Comparison of ENCODE assay signal across 11 cellular contexts in genomic region chr3:11510001-11510760, GRCh38.
DNase-seq lines count a peak whose midpoint lies in the region; ATAC-seq, FAIRE-seq and TF ChIP-seq lines count a peak whose summit lies in the region.
"Had no signal": no experiment of that assay in that cellular context is flagged by ENCODE, and none has a peak within 500 bp of the region (broad histone marks: within the 10 kb centered on the region; RNA-seq: fewer than 3 reads in every experiment).

No MANE protein-coding gene starts in this region.

- H3K9me2 ChIP-seq in hepatocyte (replicated peaks; ENCODE audit: insufficient read depth), result no peaks in the 10 kb centered on the region

- H3K27ac ChIP-seq in HUES6 (ENCODE audit: low read depth, low read length), result peak overlapping the region; percentile 71; the same call in 1 of the 2 replicates
- peak overlapping the region; percentile 87 for H3K27ac ChIP-seq in SK-N-MC
- H3K27ac ChIP-seq in hepatocyte, result peak overlapping the region; percentile 60

- H3K4me3 Mint-ChIP-seq in CD14-positive monocyte, result no peak overlapping the region
- H3K4me3 Mint-ChIP-seq: activated T-helper 17 cell treated with anti-CD3 and anti-CD28 coated beads, Interleukin-2, amount 50 U/mL, for 72 hours had no signal

- no peaks in the 10 kb centered on the region for H3K79me2 ChIP-seq in hepatocyte

- no peak for FAIRE-seq in GM12892 (lab: Jason Lieb, UNC)

- whole genome bisulfite sequencing in hepatocyte (ENCODE audit: low lambda C conversion rate, missing lambda C conversion rate), result 66% methylated on average over 10 of the region's 10 CpGs

- TF ChIP-seq CTCF in hepatocyte (IDR thresholded peaks at IDR 0.05; ENCODE audit: poor library complexity) (no peak), CD14-positive monocyte (IDR thresholded peaks at IDR 0.05) (no peak)

- H3K4me3 ChIP-seq in HUES6 (ENCODE audit: low read depth, low read length) (no peak overlapping the region), SK-N-MC (no peak overlapping the region), hepatocyte (no peak overlapping the region), skeletal muscle satellite cell (ENCODE audit: low read length) (peak overlapping the region; percentile 13)

- peaks cover 31% of the 10 kb centered on the region for H3K4me1 ChIP-seq in HUES6 (ENCODE audit: control insufficient read depth, insufficient read depth, low read length)
- peaks cover 37% of the 10 kb centered on the region for H3K4me1 ChIP-seq in hepatocyte (ENCODE audit: insufficient read depth)
- H3K4me1 ChIP-seq in skeletal muscle satellite cell (ENCODE audit: control insufficient read depth, insufficient read depth, low read length), result peaks cover 48% of the 10 kb centered on the region

- H3K36me3 Mint-ChIP-seq in CD14-positive monocyte, result peaks cover 41 to 55% of the 10 kb centered on the region in 2 donors

- H3K27me3 Mint-ChIP-seq in CD14-positive monocyte (ENCODE audit: low read depth in 3 of 3), result no peaks in the 10 kb centered on the region
- H3K27me3 Mint-ChIP-seq: activated T-helper 17 cell treated with anti-CD3 and anti-CD28 coated beads, Interleukin-2, amount 50 U/mL, for 72 hours had no signal

- H3K4me1 Mint-ChIP-seq in CD14-positive monocyte, result peaks cover 14% of the 10 kb centered on the region

- ATAC-seq in HG02885 (IDR thresholded peaks at IDR 0.05; ENCODE audit: poor library complexity, unreplicated experiment), result no peak
- ATAC-seq: activated T-helper 17 cell treated with anti-CD3 and anti-CD28 coated beads, Interleukin-2, amount 50 U/mL, for 72 hours had no signal

- no peaks in the 10 kb centered on the region for H3K36me3 ChIP-seq in HUES6 (ENCODE audit: control insufficient read depth, insufficient read depth, low read length)
- H3K36me3 ChIP-seq in SK-N-MC (ENCODE audit: insufficient read depth, low read length), result no peaks in the 10 kb centered on the region
- H3K36me3 ChIP-seq in hepatocyte (replicated peaks; ENCODE audit: insufficient read depth, low read depth), result no peaks in the 10 kb centered on the region
- no peaks in the 10 kb centered on the region for H3K36me3 ChIP-seq in skeletal muscle satellite cell (ENCODE audit: insufficient read depth, low read length)

- peak overlapping the region in 2 of 7 donors; percentile 1 to 21 for H3K27ac Mint-ChIP-seq in CD14-positive monocyte
- H3K27ac Mint-ChIP-seq: activated T-helper 17 cell treated with anti-CD3 and anti-CD28 coated beads, Interleukin-2, amount 50 U/mL, for 72 hours had no signal

- H3K9ac ChIP-seq in HUES6 (ENCODE audit: low read length) (no peak overlapping the region), SK-N-MC (ENCODE audit: insufficient read length) (no peak overlapping the region), skeletal muscle satellite cell (ENCODE audit: low read depth, low read length) (peak overlapping the region; percentile 0)

- no peaks in the 10 kb centered on the region for H3K9me3 ChIP-seq in HUES6 (ENCODE audit: control insufficient read depth, insufficient read depth, low read depth, low read length)
- H3K9me3 ChIP-seq in SK-N-MC (ENCODE audit: low read depth, low read length), result no peaks in the 10 kb centered on the region
- H3K9me3 ChIP-seq in hepatocyte (ENCODE audit: low read depth), result no peaks in the 10 kb centered on the region
- no peaks in the 10 kb centered on the region for H3K9me3 ChIP-seq in skeletal muscle satellite cell (replicated peaks; ENCODE audit: low read length)

- no peak overlapping the region for H2AFZ ChIP-seq in hepatocyte

- no peaks in the 10 kb centered on the region for H4K20me1 ChIP-seq in hepatocyte (ENCODE audit: insufficient read depth, poor library complexity, severe bottlenecking)

- peaks cover 0 to 11% (median 4%) of the 10 kb centered on the region in 7 donors for H3K9me3 Mint-ChIP-seq in CD14-positive monocyte
- H3K9me3 Mint-ChIP-seq: activated T-helper 17 cell treated with anti-CD3 and anti-CD28 coated beads, Interleukin-2, amount 50 U/mL, for 72 hours had no signal

- intact Hi-C loops in CD14-positive monocyte (cut with micrococcal nuclease), result no loop called here

- DNase-seq in SK-N-MC (ENCODE audit: low read depth, low spot score) (no peak), hepatocyte (ENCODE audit: low spot score) (no peak), CD14-positive monocyte (ENCODE audit: low spot score) (no peak), GM12892 (ENCODE audit: insufficient read length) (no peak)
- DNase-seq in activated CD8-positive, alpha-beta memory T cell treated with anti-CD3 and anti-CD28 coated beads, Interleukin-2, amount 50 U/mL, for 48 hours, result no peak
- DNase-seq: GF-D8, kidney glomerular epithelial cell had no signal

- no peak for TF ChIP-seq POLR2A in GM12892 (IDR thresholded peaks at IDR 0.05; ENCODE audit: low read depth, low read length)

- H3K4me2 ChIP-seq in hepatocyte (peak overlapping the region; percentile 27), skeletal muscle satellite cell (ENCODE audit: low read length) (peak overlapping the region; percentile 52)

- H3K27me3 ChIP-seq in HUES6 (ENCODE audit: control insufficient read depth, insufficient read depth, low read length) (no peaks in the 10 kb centered on the region), hepatocyte (no peaks in the 10 kb centered on the region), skeletal muscle satellite cell (ENCODE audit: control insufficient read depth, insufficient read depth, low read length) (no peaks in the 10 kb centered on the region)
